In genomic region chr22:22360014-22360413, GRCh38 we compare ENCODE assay signal across 28 cellular contexts.
"Had no signal": no experiment of that assay in that cellular context is flagged by ENCODE, and none has a peak within 500 bp of the region (broad histone marks: within the 10 kb centered on the region; RNA-seq: fewer than 3 reads in every experiment).

No MANE protein-coding gene starts in this region.

- H3K36me3 ChIP-seq: colonic mucosa, esophagus muscularis mucosa, esophagus squamous epithelium, gastrocnemius medialis, gastroesophageal sphincter, heart left ventricle, heart right ventricle had no signal

- H3K27me3 ChIP-seq: colonic mucosa had no signal

- H3K4me1 ChIP-seq: colonic mucosa, esophagus squamous epithelium, foreskin keratinocyte, gastrocnemius medialis, gastroesophageal sphincter, heart right ventricle had no signal

- H3K27ac ChIP-seq: colonic mucosa, coronary artery, dorsolateral prefrontal cortex, epithelial cell of prostate, esophagus muscularis mucosa, esophagus squamous epithelium, foreskin keratinocyte, gastrocnemius medialis, gastroesophageal sphincter, heart left ventricle, heart right ventricle had no signal

- H3K9me3 ChIP-seq: colonic mucosa, esophagus muscularis mucosa, esophagus squamous epithelium, gastrocnemius medialis, gastroesophageal sphincter, heart left ventricle, heart right ventricle had no signal

- FAIRE-seq: colon, endometrium, endothelial cell of umbilical vein, frontal cortex had no signal

- DNase-seq: colonic mucosa; cortex of kidney; dermis blood vessel endothelial cell; dorsolateral prefrontal cortex; effector CD4-positive, alpha-beta T cell; effector CD8-positive, alpha-beta T cell; effector memory CD4-positive, alpha-beta T cell; effector memory CD8-positive, alpha-beta T cell; endodermal cell; erythroblast; esophagus squamous epithelium; foreskin fibroblast; foreskin keratinocyte; foreskin melanocyte; gastrocnemius medialis; glutamatergic neuron; head of caudate nucleus; heart left ventricle; heart right ventricle had no signal

- H3K4me3 ChIP-seq: colonic mucosa, coronary artery, dorsolateral prefrontal cortex, esophagus muscularis mucosa, esophagus squamous epithelium, gastrocnemius medialis, gastroesophageal sphincter, heart left ventricle, heart right ventricle had no signal

- ATAC-seq: effector memory CD8-positive, alpha-beta T cell; esophagus mucosa; foreskin keratinocyte; gastrocnemius medialis; gastroesophageal sphincter; heart left ventricle; heart right ventricle had no signal
